ENCODE assay signal across 8 cellular contexts in the genomic region with DNA sequence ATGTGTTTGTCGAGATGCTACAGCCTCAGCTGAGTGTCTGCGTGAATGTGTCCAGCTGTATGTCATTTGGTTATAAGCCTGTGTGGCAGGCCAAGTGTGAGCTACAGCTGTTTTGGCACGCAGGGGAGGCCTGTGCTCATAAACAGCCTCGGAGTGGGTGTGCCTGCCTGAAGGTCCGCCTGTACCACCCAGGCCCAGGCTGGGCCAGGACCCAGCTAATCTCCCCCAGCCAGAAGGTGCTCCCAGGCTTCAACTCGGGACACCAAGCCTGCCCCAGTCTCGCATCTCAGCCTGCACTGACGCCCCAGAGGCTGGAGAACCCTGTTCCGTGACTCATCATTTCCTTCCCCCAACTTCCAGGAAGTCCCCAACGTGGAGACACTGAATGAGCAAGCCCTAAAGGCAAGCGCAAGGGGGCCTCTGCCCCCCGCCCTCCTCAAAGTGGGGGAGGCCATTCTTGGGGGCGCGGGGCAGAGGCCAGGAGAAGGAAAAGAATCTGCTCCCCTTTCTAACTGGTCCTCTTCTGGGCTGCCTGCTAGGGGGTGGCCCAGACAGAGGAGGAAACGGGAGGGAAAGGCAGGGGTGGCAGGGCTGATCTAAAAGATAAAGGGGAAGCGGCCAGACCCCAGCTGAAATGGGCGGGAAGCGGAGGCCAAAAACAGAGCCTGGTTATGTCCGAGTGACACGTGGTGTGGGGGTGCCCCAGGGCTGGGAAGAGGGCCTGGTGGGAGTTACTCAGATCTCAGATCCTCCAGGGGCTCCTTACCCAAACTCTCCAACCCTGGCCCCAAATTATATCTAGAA. TPM values are rescaled to one million over a fixed set of nuclear protein-coding genes. Genes with fewer than 3 reads are reported as not detected.
DNase-seq lines count a peak whose midpoint lies in the region; ATAC-seq and TF ChIP-seq lines count a peak whose summit lies in the region.

No MANE protein-coding gene starts in this region.

- TF ChIP-seq CTCF in Peyer's patch (IDR thresholded peaks at IDR 0.05) (no peak), fibroblast of lung (conservative IDR thresholded peaks at IDR 0.05 in 1 of 2, IDR thresholded peaks at IDR 0.05 in 1 of 2; ENCODE audit: low read depth in 1 of 2, low read length in 2 of 2) (no peak)

- H3K4me3 ChIP-seq in Peyer's patch (peak overlapping the region; percentile 82 to 90 (median 86)), fibroblast of lung (replicated peaks in 1 of 4; ENCODE audit: control extremely low read depth in 1 of 4, insufficient read depth in 1 of 4, low read depth in 3 of 4, low read length in 4 of 4) (peak overlapping the region; percentile 82 to 99 (median 92))

- no peak overlapping the region for H2AFZ ChIP-seq in fibroblast of lung (ENCODE audit: low read length)

- no peaks in the 10 kb centered on the region for H3K9me3 Mint-ChIP-seq in activated T-cell treated with anti-CD3 and anti-CD28 coated beads, Interleukin-2, amount 50 U/mL, for 24 hours
- no peaks in the 10 kb centered on the region for H3K9me3 Mint-ChIP-seq in natural killer cell treated with Interleukin-12 subunit alpha and Interleukin-12 subunit beta and Interleukin-15 and Interleukin-18, amount 100 ng/mL, for 72 hours
- no peaks in the 10 kb centered on the region for H3K9me3 Mint-ChIP-seq in stimulated activated naive CD8-positive, alpha-beta T cell treated with anti-CD3 and anti-CD28 coated beads, Interleukin-15, Interleukin-2, amounts not matched to agents 100 ng/mL and 50 ng/mL, for 24 hours

- peaks cover 0 to 33% (median 16%) of the 10 kb centered on the region in 4 donors for H3K4me1 ChIP-seq in Peyer's patch
- peaks cover 7% of the 10 kb centered on the region for H3K4me1 ChIP-seq in fibroblast of lung (ENCODE audit: control insufficient read depth, extremely low read depth, insufficient read depth, low read length)

- peaks cover 68% of the 10 kb centered on the region for H3K36me3 Mint-ChIP-seq in activated T-cell treated with anti-CD3 and anti-CD28 coated beads, Interleukin-2, amount 50 U/mL, for 24 hours (ENCODE audit: low read depth)
- H3K36me3 Mint-ChIP-seq in natural killer cell treated with Interleukin-12 subunit alpha and Interleukin-12 subunit beta and Interleukin-15 and Interleukin-18, amount 100 ng/mL, for 72 hours = peaks cover 22% of the 10 kb centered on the region
- H3K36me3 Mint-ChIP-seq in stimulated activated naive CD8-positive, alpha-beta T cell treated with anti-CD3 and anti-CD28 coated beads, Interleukin-15, Interleukin-2, amounts not matched to agents 100 ng/mL and 50 ng/mL, for 24 hours (ENCODE audit: low read depth) = peaks cover 57% of the 10 kb centered on the region

- peaks cover 60% of the 10 kb centered on the region for H3K79me2 ChIP-seq in fibroblast of lung (ENCODE audit: control insufficient read depth, insufficient read depth, low read length)

- H3K27ac ChIP-seq in Peyer's patch (peak overlapping the region; percentile 80 to 96 (median 86)), fibroblast of lung (ENCODE audit: insufficient read depth, low read length) (peak overlapping the region; percentile 98)

- peak overlapping the region; percentile 86 for H3K4me2 ChIP-seq in fibroblast of lung (ENCODE audit: extremely low read depth, insufficient read depth, low read length)

- H3K27me3 Mint-ChIP-seq in activated T-cell treated with anti-CD3 and anti-CD28 coated beads, Interleukin-2, amount 50 U/mL, for 24 hours = no peaks in the 10 kb centered on the region
- no peaks in the 10 kb centered on the region for H3K27me3 Mint-ChIP-seq in natural killer cell treated with Interleukin-12 subunit alpha and Interleukin-12 subunit beta and Interleukin-15 and Interleukin-18, amount 100 ng/mL, for 72 hours
- H3K27me3 Mint-ChIP-seq in stimulated activated naive CD8-positive, alpha-beta T cell treated with anti-CD3 and anti-CD28 coated beads, Interleukin-15, Interleukin-2, amounts not matched to agents 100 ng/mL and 50 ng/mL, for 24 hours = no peaks in the 10 kb centered on the region

- ATAC-seq in HG03196 (IDR thresholded peaks at IDR 0.05; ENCODE audit: unreplicated experiment) (peak; percentile 40), HG03354 (IDR thresholded peaks at IDR 0.05; ENCODE audit: poor library complexity, severe bottlenecking, unreplicated experiment) (no peak)
- peak; percentile 78 for ATAC-seq in natural killer cell treated with Interleukin-12 subunit alpha and Interleukin-12 subunit beta and Interleukin-15 and Interleukin-18, amount 100 ng/mL, for 72 hours

- peak overlapping the region; percentile 99 for H3K27ac Mint-ChIP-seq in activated T-cell treated with anti-CD3 and anti-CD28 coated beads, Interleukin-2, amount 50 U/mL, for 24 hours
- peak overlapping the region; percentile 99 for H3K27ac Mint-ChIP-seq in natural killer cell treated with Interleukin-12 subunit alpha and Interleukin-12 subunit beta and Interleukin-15 and Interleukin-18, amount 100 ng/mL, for 72 hours
- H3K27ac Mint-ChIP-seq in stimulated activated naive CD8-positive, alpha-beta T cell treated with anti-CD3 and anti-CD28 coated beads, Interleukin-15, Interleukin-2, amounts not matched to agents 100 ng/mL and 50 ng/mL, for 24 hours = peak overlapping the region; percentile 99

- H3K36me3 ChIP-seq in Peyer's patch = peaks cover 0 to 22% (median 0%) of the 10 kb centered on the region in 3 donors
- H3K36me3 ChIP-seq in fibroblast of lung (ENCODE audit: control insufficient read depth, insufficient read depth, low read length) = peaks cover 14% of the 10 kb centered on the region

- no peaks in the 10 kb centered on the region for H3K27me3 ChIP-seq in Peyer's patch
- H3K27me3 ChIP-seq in fibroblast of lung (ENCODE audit: control insufficient read depth, insufficient read depth, low read length) = no peaks in the 10 kb centered on the region

- H3K4me3 Mint-ChIP-seq in activated T-cell treated with anti-CD3 and anti-CD28 coated beads, Interleukin-2, amount 50 U/mL, for 24 hours = peak overlapping the region; percentile 98
- peak overlapping the region; percentile 98 for H3K4me3 Mint-ChIP-seq in natural killer cell treated with Interleukin-12 subunit alpha and Interleukin-12 subunit beta and Interleukin-15 and Interleukin-18, amount 100 ng/mL, for 72 hours
- peak overlapping the region; percentile 94 for H3K4me3 Mint-ChIP-seq in stimulated activated naive CD8-positive, alpha-beta T cell treated with anti-CD3 and anti-CD28 coated beads, Interleukin-15, Interleukin-2, amounts not matched to agents 100 ng/mL and 50 ng/mL, for 24 hours

- DNase-seq in EL (peak; percentile 93), Peyer's patch (peak; percentile 77 to 90 (median 80)), fibroblast of lung (ENCODE audit: low read depth in 2 of 2) (peak; percentile 77 to 94)
- peak; percentile 86 for DNase-seq in activated T-cell treated with anti-CD3 and anti-CD28 coated beads, Interleukin-2, amount 50 U/mL, for 24 hours
- DNase-seq in natural killer cell treated with Interleukin-12 subunit alpha and Interleukin-12 subunit beta and Interleukin-15 and Interleukin-18, amount 100 ng/mL, for 72 hours (ENCODE audit: low spot score) = peak; percentile 92

- no peaks in the 10 kb centered on the region for H4K20me1 ChIP-seq in fibroblast of lung (ENCODE audit: control insufficient read depth, extremely low read depth, insufficient read depth, low read length)

- TF ChIP-seq POLR2A in Peyer's patch (IDR thresholded peaks at IDR 0.05) = peak; percentile 19 to 40

- H3K4me1 Mint-ChIP-seq in activated T-cell treated with anti-CD3 and anti-CD28 coated beads, Interleukin-2, amount 50 U/mL, for 24 hours (ENCODE audit: low read depth) = peaks cover 49% of the 10 kb centered on the region
- peaks cover 46 to 55% of the 10 kb centered on the region in 2 donors for H3K4me1 Mint-ChIP-seq in natural killer cell treated with Interleukin-12 subunit alpha and Interleukin-12 subunit beta and Interleukin-15 and Interleukin-18, amount 100 ng/mL, for 72 hours (ENCODE audit: low read depth in 2 of 2)
- peaks cover 53% of the 10 kb centered on the region for H3K4me1 Mint-ChIP-seq in stimulated activated naive CD8-positive, alpha-beta T cell treated with anti-CD3 and anti-CD28 coated beads, Interleukin-15, Interleukin-2, amounts not matched to agents 100 ng/mL and 50 ng/mL, for 24 hours (ENCODE audit: low read depth)

- peak overlapping the region; percentile 89 for H3K9ac ChIP-seq in fibroblast of lung (ENCODE audit: insufficient read depth, low read length)

- no peaks in the 10 kb centered on the region for H3K9me3 ChIP-seq in Peyer's patch
- no peaks in the 10 kb centered on the region for H3K9me3 ChIP-seq in fibroblast of lung (ENCODE audit: control insufficient read depth, insufficient read depth, low read depth, low read length)

RNA-seq across cellular contexts. Expression of gene SLC1A5, which starts 2.0 kb away (rescaled TPM):
- total RNA-seq in Peyer's patch (10 to 100 TPM; 19.8 to 34.7 (median 31.2) TPM), fibroblast of lung (171 and 281 TPM in 2 replicates)
- 107 and 114 TPM in 2 replicates for polyA plus RNA-seq in fibroblast of lung
- 124 and 153 TPM in 2 replicates for polyA plus RNA-seq in fibroblast of lung (2012)
- polyA minus RNA-seq in fibroblast of lung (ENCODE audit: low replicate concordance) = 345 and 412 TPM in 2 replicates
- total RNA-seq in natural killer cell treated with Interleukin-12 subunit alpha and Interleukin-12 subunit beta and Interleukin-15 and Interleukin-18, amount 100 ng/mL, for 72 hours = 100 to 1,000 TPM; 215 to 269 TPM

RNA-seq across cellular contexts. Expression of gene STRN4, which starts 40.2 kb away (rescaled TPM):
- 100 to 1,000 TPM in 3 of 4 donors, 10 to 100 TPM in 1; 80.9 to 146 (median 116) TPM for total RNA-seq in Peyer's patch
- 52.9 and 56.0 TPM in 2 replicates for total RNA-seq in fibroblast of lung
- 33.7 and 39.9 TPM in 2 replicates for polyA plus RNA-seq in fibroblast of lung
- 49.4 and 56.7 TPM in 2 replicates for polyA plus RNA-seq in fibroblast of lung (2012)
- polyA minus RNA-seq in fibroblast of lung (ENCODE audit: low replicate concordance) = 136 TPM in 2 replicates
- 100 to 1,000 TPM in 1 of 2 donors, 10 to 100 TPM in 1; 88.9 to 121 TPM for total RNA-seq in natural killer cell treated with Interleukin-12 subunit alpha and Interleukin-12 subunit beta and Interleukin-15 and Interleukin-18, amount 100 ng/mL, for 72 hours

RNA-seq across cellular contexts. Expression of gene FKRP, which starts 40.6 kb away (rescaled TPM):
- total RNA-seq in Peyer's patch (10 to 100 TPM in 3 of 4 donors, 1 to 10 TPM in 1; 9.1 to 18.6 (median 15.3) TPM), fibroblast of lung (9.8 and 12.2 TPM in 2 replicates)
- 11.8 and 15.1 TPM in 2 replicates for polyA plus RNA-seq in fibroblast of lung
- 16.8 and 19.6 TPM in 2 replicates for polyA plus RNA-seq in fibroblast of lung (2012)
- 7.3 and 9.9 TPM in 2 replicates for polyA minus RNA-seq in fibroblast of lung (ENCODE audit: low replicate concordance)
- total RNA-seq in natural killer cell treated with Interleukin-12 subunit alpha and Interleukin-12 subunit beta and Interleukin-15 and Interleukin-18, amount 100 ng/mL, for 72 hours = 10 to 100 TPM; 16.4 to 25.4 TPM
